Comparison of ENCODE assay signal across 11 cellular contexts in the genomic region with DNA sequence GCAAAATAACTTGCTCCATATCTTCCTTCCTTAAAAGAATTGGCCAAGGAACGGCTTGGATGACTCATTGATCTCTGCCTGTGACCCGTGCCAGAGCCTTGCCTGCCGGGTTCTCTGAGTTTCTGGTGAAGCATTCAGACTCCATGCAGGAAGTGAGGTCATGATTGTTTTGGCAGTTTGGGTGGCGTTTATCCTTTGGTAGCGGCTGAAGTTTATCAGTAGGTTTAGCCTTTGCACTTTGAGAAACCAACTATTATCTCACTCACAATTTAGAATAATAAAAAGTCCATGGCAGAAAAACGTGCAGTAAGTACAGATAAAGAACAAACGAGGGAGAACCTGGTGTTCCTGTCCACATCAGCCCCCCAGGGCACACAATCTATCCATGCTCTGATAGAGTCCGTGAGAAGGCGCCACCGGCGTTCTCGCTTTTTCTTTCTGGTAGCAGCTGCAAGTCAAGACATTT. TPM values are rescaled to one million over a fixed set of nuclear protein-coding genes. Genes with fewer than 3 reads are reported as not detected.
A peak's percentile ranks its signal among the peaks of the same experiment; 100 is the strongest.
DNase-seq lines count a peak whose midpoint lies in the region; ATAC-seq and TF ChIP-seq lines count a peak whose summit lies in the region.
"Had no signal": no experiment of that assay in that cellular context is flagged by ENCODE, and none has a peak within 500 bp of the region (broad histone marks: within the 10 kb centered on the region; RNA-seq: fewer than 3 reads in every experiment).

No MANE protein-coding gene starts in this region.

- no peaks in the 10 kb centered on the region for H3K36me3 ChIP-seq in osteoblast (ENCODE audit: insufficient read depth, low read length)

- H3K27me3 Mint-ChIP-seq in activated T-helper 1 cell treated with anti-CD3 and anti-CD28 coated beads, Interleukin-12 subunit alpha, Interleukin-12 subunit beta, Interleukin-2, Interleukin-4 antibody, amounts not matched to agents 30 ng/mL and 10 ng/mL and 1 ng/mL, durations not matched to agents 14 hours and 24 hours and 36 hours (ENCODE audit: insufficient read depth): no peaks in the 10 kb centered on the region
- H3K27me3 Mint-ChIP-seq: central memory CD8-positive, alpha-beta T cell; T-helper 17 cell had no signal

- POLR2A ChIA-PET in RWPE1 (lab: Yijun Ruan, JAX; ENCODE audit: low non-redundant PET): no interaction called here

- no peak overlapping the region for H3K4me2 ChIP-seq in osteoblast (ENCODE audit: insufficient read depth, low read length)

- no peak overlapping the region for H3K27ac Mint-ChIP-seq in activated T-helper 1 cell treated with anti-CD3 and anti-CD28 coated beads, Interleukin-12 subunit alpha, Interleukin-12 subunit beta, Interleukin-2, Interleukin-4 antibody, amounts not matched to agents 30 ng/mL and 10 ng/mL and 1 ng/mL, durations not matched to agents 14 hours and 24 hours and 36 hours
- H3K27ac Mint-ChIP-seq: T-helper 17 cell had no signal

- H3K9me3 Mint-ChIP-seq in activated T-helper 1 cell treated with anti-CD3 and anti-CD28 coated beads, Interleukin-12 subunit alpha, Interleukin-12 subunit beta, Interleukin-2, Interleukin-4 antibody, amounts not matched to agents 30 ng/mL and 10 ng/mL and 1 ng/mL, durations not matched to agents 14 hours and 24 hours and 36 hours: peaks cover 4% of the 10 kb centered on the region

- no peaks in the 10 kb centered on the region for H3K4me1 Mint-ChIP-seq in activated T-helper 1 cell treated with anti-CD3 and anti-CD28 coated beads, Interleukin-12 subunit alpha, Interleukin-12 subunit beta, Interleukin-2, Interleukin-4 antibody, amounts not matched to agents 30 ng/mL and 10 ng/mL and 1 ng/mL, durations not matched to agents 14 hours and 24 hours and 36 hours (ENCODE audit: low read depth)
- H3K4me1 Mint-ChIP-seq: T-helper 17 cell had no signal

- DNase-seq in COLO829 (ENCODE audit: low spot score) (peak; percentile 67), RWPE1 (ENCODE audit: low spot score) (peak; percentile 92), fibroblast of villous mesenchyme (ENCODE audit: low read depth) (peak; percentile 94), osteoblast (ENCODE audit: insufficient read length, low spot score, missing footprints) (peak; percentile 92), hypothalamus (lab: John Stamatoyannopoulos, UW) (no peak)
- no peak for DNase-seq in activated T-helper 1 cell treated with anti-CD3 and anti-CD28 coated beads, Interleukin-12 subunit alpha, Interleukin-12 subunit beta, Interleukin-2, Interleukin-4 antibody, amounts not matched to agents 30 ng/mL and 10 ng/mL and 1 ng/mL, durations not matched to agents 14 hours and 24 hours and 36 hours (ENCODE audit: low spot score)
- DNase-seq in stimulated activated naive CD8-positive, alpha-beta T cell treated with anti-CD3 and anti-CD28 coated beads, Interleukin-15, Interleukin-2, amounts not matched to agents 100 U/mL and 50 U/mL, for 24 hours: no peak
- DNase-seq: DND-41, T-helper 17 cell had no signal

- H3K9me3 ChIP-seq in osteoblast (ENCODE audit: low read depth, low read length): no peaks in the 10 kb centered on the region

- no peak for TF ChIP-seq CTCF in RWPE1 (conservative IDR thresholded peaks at IDR 0.05; ENCODE audit: low read depth)
- TF ChIP-seq CTCF in fibroblast of villous mesenchyme (IDR thresholded peaks at IDR 0.05; ENCODE audit: insufficient read depth, low read depth, low read length): no peak
- TF ChIP-seq CTCF in osteoblast (IDR thresholded peaks at IDR 0.05; ENCODE audit: extremely low read depth, low read depth, low read length): no peak

- H3K4me1 ChIP-seq in osteoblast (ENCODE audit: insufficient read depth, low read length): peaks cover 42% of the 10 kb centered on the region

- no peaks in the 10 kb centered on the region for H3K79me2 ChIP-seq in osteoblast (ENCODE audit: insufficient read depth, low read length)

- no peak for ATAC-seq in stimulated activated naive CD8-positive, alpha-beta T cell treated with anti-CD3 and anti-CD28 coated beads, Interleukin-15, Interleukin-2, amounts not matched to agents 100 U/mL and 50 U/mL, for 24 hours
- ATAC-seq in HG03108 (IDR thresholded peaks at IDR 0.05; ENCODE audit: unreplicated experiment): no peak
- ATAC-seq: T-helper 17 cell had no signal

- no peak overlapping the region for H3K4me3 Mint-ChIP-seq in activated T-helper 1 cell treated with anti-CD3 and anti-CD28 coated beads, Interleukin-12 subunit alpha, Interleukin-12 subunit beta, Interleukin-2, Interleukin-4 antibody, amounts not matched to agents 30 ng/mL and 10 ng/mL and 1 ng/mL, durations not matched to agents 14 hours and 24 hours and 36 hours
- H3K4me3 Mint-ChIP-seq: central memory CD8-positive, alpha-beta T cell; T-helper 17 cell had no signal

- H3K27ac ChIP-seq in RWPE1 (peak overlapping the region; percentile 62), osteoblast (ENCODE audit: low read depth, low read length) (peak overlapping the region; percentile 86)

- H2AFZ ChIP-seq in osteoblast (ENCODE audit: low read length): no peak overlapping the region

- H3K27me3 ChIP-seq in osteoblast (ENCODE audit: insufficient read depth, low read length): no peaks in the 10 kb centered on the region

- CTCF ChIA-PET in RWPE1 (lab: Yijun Ruan, JAX): no interaction called here

- H3K4me3 ChIP-seq in fibroblast of villous mesenchyme (ENCODE audit: low read depth, low read length): no peak overlapping the region
- H3K4me3 ChIP-seq in osteoblast (ENCODE audit: insufficient read depth, low read length): no peak overlapping the region

- no peaks in the 10 kb centered on the region for H4K20me1 ChIP-seq in osteoblast (ENCODE audit: insufficient read depth, low read length)

- H3K36me3 Mint-ChIP-seq in activated T-helper 1 cell treated with anti-CD3 and anti-CD28 coated beads, Interleukin-12 subunit alpha, Interleukin-12 subunit beta, Interleukin-2, Interleukin-4 antibody, amounts not matched to agents 30 ng/mL and 10 ng/mL and 1 ng/mL, durations not matched to agents 14 hours and 24 hours and 36 hours (ENCODE audit: low read depth): no peaks in the 10 kb centered on the region

- intact Hi-C loops in activated T-helper 1 cell treated with anti-CD3 and anti-CD28 coated beads, Interleukin-12 subunit alpha, Interleukin-12 subunit beta, Interleukin-2, Interleukin-4 antibody, amounts not matched to agents 30 ng/mL and 10 ng/mL and 1 ng/mL, durations not matched to agents 14 hours and 24 hours and 36 hours (cut with micrococcal nuclease): no loop called here

RNA-seq across cellular contexts. Expression of gene CTAGE1, which starts 15.0 kb away (rescaled TPM):
- total RNA-seq in fibroblast of villous mesenchyme (0.43 TPM in 1 of 2 replicates, not detected in the other), osteoblast (under 0.01 TPM in 1 of 2 replicates, not detected in the other)
- not detected in 2 replicates for total RNA-seq in activated T-helper 1 cell treated with anti-CD3 and anti-CD28 coated beads, Interleukin-12 subunit alpha, Interleukin-12 subunit beta, Interleukin-2, Interleukin-4 antibody, amounts not matched to agents 30 ng/mL and 10 ng/mL and 1 ng/mL, durations not matched to agents 14 hours and 24 hours and 36 hours
- total RNA-seq: T-helper 17 cell had no signal

Comparison
In these comparisons a context has a peak if more than half of its experiments do, and no peak if none do; other contexts are left out.
1. DNase-seq: peak in COLO829 (single experiment), RWPE1 (single experiment), fibroblast of villous mesenchyme (single experiment) and osteoblast (single experiment); none in activated T-helper 1 cell treated with anti-CD3 and anti-CD28 coated beads, Interleukin-12 subunit alpha, Interleukin-12 subunit beta, Interleukin-2, Interleukin-4 antibody, amounts not matched to agents 30 ng/mL and 10 ng/mL and 1 ng/mL, durations not matched to agents 14 hours and 24 hours and 36 hours (single experiment), stimulated activated naive CD8-positive, alpha-beta T cell treated with anti-CD3 and anti-CD28 coated beads, Interleukin-15, Interleukin-2, amounts not matched to agents 100 U/mL and 50 U/mL, for 24 hours (single experiment) and hypothalamus (0 of 51).